Comparison of ENCODE assay signal across 8 cellular contexts in the genomic region with DNA sequence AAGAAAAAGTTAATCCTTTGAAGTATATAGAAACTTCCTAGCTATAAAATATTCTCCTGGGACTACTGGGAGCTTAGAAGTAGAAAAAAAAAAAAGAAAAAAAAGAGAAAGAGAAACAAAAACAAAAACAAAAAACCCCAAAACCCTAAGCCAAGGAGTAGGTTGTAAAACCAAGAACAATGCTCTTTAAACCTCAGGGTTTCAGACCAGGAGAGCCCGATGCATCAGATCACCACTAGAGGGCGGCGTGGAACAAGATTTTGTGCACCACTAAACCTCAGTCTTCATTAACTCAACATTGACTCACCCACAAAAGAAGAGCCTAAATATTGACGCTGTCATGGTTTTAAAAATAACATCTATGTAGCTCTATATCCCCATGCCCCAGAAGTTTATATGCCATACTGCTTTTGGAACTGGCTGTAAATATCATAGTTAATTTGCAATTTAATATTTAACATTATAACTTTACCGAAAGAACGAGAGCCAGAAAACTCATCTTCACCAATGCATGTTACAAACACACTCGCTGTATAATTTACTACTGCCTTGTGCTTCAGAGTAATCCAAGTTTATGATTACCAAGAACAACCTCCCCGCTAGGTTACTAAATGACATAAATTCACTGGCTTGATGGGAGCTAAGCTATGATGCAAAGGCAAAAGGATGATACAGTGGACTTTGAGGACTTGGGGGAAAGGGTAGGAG. TPM values are rescaled to one million over a fixed set of nuclear protein-coding genes. Genes with fewer than 3 reads are reported as not detected.
DNase-seq lines count a peak whose midpoint lies in the region; ATAC-seq, FAIRE-seq and TF ChIP-seq lines count a peak whose summit lies in the region.

No MANE protein-coding gene starts in this region.

- H3K4me3 ChIP-seq in AG04449 (ENCODE audit: low read depth, low read length): no peak overlapping the region
- no peak overlapping the region for H3K4me3 ChIP-seq in WERI-Rb-1 (ENCODE audit: low read depth, low read length)
- H3K4me3 ChIP-seq in bronchial epithelial cell (ENCODE audit: low read depth, low read length): no peak overlapping the region

- CTCF ChIA-PET in AG04449 (lab: Yijun Ruan, JAX): interaction anchor here (0.7 to 5.4 kb wide), 32 partner anchors 8 to 457 kb away, joined by 3 to 44 read pairs (median 5); a partner anchor contains a TSS

- DNase-seq in AG04449 (ENCODE audit: low read depth, low spot score): peak; percentile 31
- peak; percentile 74 for DNase-seq in NCI-H2196 treated with DMSO at 0.1 percent for 48 hours (lab: John Stamatoyannopoulos, UW; ENCODE audit: unreplicated experiment)
- peak; percentile 88 for DNase-seq in WERI-Rb-1
- DNase-seq in bronchial epithelial cell (ENCODE audit: low read depth): peak; percentile 76
- DNase-seq in islet precursor cell: peak; percentile 87
- peak; percentile 78 to 89 (median 82) for DNase-seq in stimulated activated CD4-positive, alpha-beta T cell treated with anti-CD3 and anti-CD28 coated beads, Interleukin-1b, Interleukin-23, amount 100 ng/mL, for 24 hours (ENCODE audit: low read depth in 4 of 4, low spot score in 1 of 4)

- no peak overlapping the region for H3K27ac ChIP-seq in WERI-Rb-1

- H3K9me3 ChIP-seq in WERI-Rb-1 (ENCODE audit: severe bottlenecking): no peaks in the 10 kb centered on the region

- POLR2A ChIA-PET in AG04449 (lab: Yijun Ruan, JAX): no interaction called here

- peak; percentile 87 for TF ChIP-seq CTCF in AG04449 (IDR thresholded peaks at IDR 0.05; ENCODE audit: insufficient read depth, low read length, missing control alignments)
- TF ChIP-seq CTCF in WERI-Rb-1 (IDR thresholded peaks at IDR 0.05; ENCODE audit: low read depth, low read length): peak; percentile 95
- peak; percentile 88 for TF ChIP-seq CTCF in bronchial epithelial cell (IDR thresholded peaks at IDR 0.05; ENCODE audit: insufficient read depth, low read length, severe bottlenecking)

- FAIRE-seq in bronchial epithelial cell (lab: Jason Lieb, UNC): no peak

- H3K27me3 ChIP-seq in WERI-Rb-1 (ENCODE audit: insufficient read depth, low read depth, severe bottlenecking) (no peaks in the 10 kb centered on the region), bronchial epithelial cell (ENCODE audit: control insufficient read depth, insufficient read depth, low read length) (no peaks in the 10 kb centered on the region)

- H3K36me3 ChIP-seq in WERI-Rb-1: peaks cover 57% of the 10 kb centered on the region
- H3K36me3 ChIP-seq in bronchial epithelial cell (ENCODE audit: control insufficient read depth, insufficient read depth, low read length): peaks cover 3% of the 10 kb centered on the region

- peak; percentile 93 for ATAC-seq in GM18511 (IDR thresholded peaks at IDR 0.05; ENCODE audit: unreplicated experiment)
- peak; percentile 91 for ATAC-seq in HG03095 (IDR thresholded peaks at IDR 0.05; ENCODE audit: unreplicated experiment)

RNA-seq across cellular contexts. Expression of a gene that starts 19.2 kb away (rescaled TPM):
- total RNA-seq in bronchial epithelial cell: 10.0 and 15.1 TPM in 2 replicates

Comparison
In these comparisons a context has a peak if more than half of its experiments do, and no peak if none do; other contexts are left out.
1. DNase-seq: peak in every context shown above with its lines; median percentile 88 in WERI-Rb-1; 87 in islet precursor cell; 82 in stimulated activated CD4-positive, alpha-beta T cell treated with anti-CD3 and anti-CD28 coated beads, Interleukin-1b, Interleukin-23, amount 100 ng/mL, for 24 hours; 76 in bronchial epithelial cell; 74 in NCI-H2196 treated with DMSO at 0.1 percent for 48 hours; 31 in AG04449.